Comparison of ENCODE assay signal across 26 cellular contexts in genomic region chr5:180461303-180461702, GRCh38. TPM values are rescaled to one million over a fixed set of nuclear protein-coding genes. Genes with fewer than 3 reads are reported as not detected.
A peak's percentile ranks its signal among the peaks of the same experiment; 100 is the strongest.
DNase-seq lines count a peak whose midpoint lies in the region; ATAC-seq and TF ChIP-seq lines count a peak whose summit lies in the region.
"Had no signal": no experiment of that assay in that cellular context is flagged by ENCODE, and none has a peak within 500 bp of the region (broad histone marks: within the 10 kb centered on the region; RNA-seq: fewer than 3 reads in every experiment).

No MANE protein-coding gene starts in this region.

- H3K9me3 Mint-ChIP-seq in activated T-cell treated with anti-CD3 and anti-CD28 coated beads, Interleukin-2, amount 50 U/mL, for 24 hours = no peaks in the 10 kb centered on the region
- H3K9me3 Mint-ChIP-seq: CD4-positive, alpha-beta memory T cell; CD8-positive, alpha-beta memory T cell had no signal

- H4K8ac ChIP-seq in trophoblast cell (ENCODE audit: low read depth, low read length) = no peak overlapping the region

- H3K4me2 ChIP-seq in trophoblast cell (ENCODE audit: low read length) = no peak overlapping the region
- H3K4me2 ChIP-seq: BLaER1 had no signal

- H4K91ac ChIP-seq in trophoblast cell (ENCODE audit: low read depth, low read length) = no peak overlapping the region

- H3K36me3 ChIP-seq in trophoblast cell (ENCODE audit: control insufficient read depth in 1 of 2, insufficient read depth in 2 of 2, low read length in 2 of 2) = no peaks in the 10 kb centered on the region
- no peaks in the 10 kb centered on the region for H3K36me3 ChIP-seq in upper lobe of right lung
- H3K36me3 ChIP-seq in heart left ventricle = no peaks in the 10 kb centered on the region
- H3K36me3 ChIP-seq: BE2C, BLaER1 had no signal

- peak; percentile 5 for DNase-seq in activated T-cell treated with anti-CD3 and anti-CD28 coated beads, Interleukin-2, amount 50 U/mL, for 24 hours
- DNase-seq in activated T-cell treated with anti-CD3 and anti-CD28 coated beads for 4 hours = no peak
- DNase-seq in mesenteric fat pad (ENCODE audit: low spot score) = peak; percentile 33
- no peak for DNase-seq in trophoblast cell
- peak; percentile 21 for DNase-seq in upper lobe of right lung
- DNase-seq in medulla oblongata (ENCODE audit: extremely low spot score) = no peak
- no peak for DNase-seq in heart left ventricle
- no peak for DNase-seq in posterior vena cava (ENCODE audit: low spot score)
- DNase-seq: 8988T; ACHN; BE2C; C1 segment of cervical spinal cord; CD4-positive, alpha-beta memory T cell; CD4-positive, CD25-positive, alpha-beta regulatory T cell; CD8-positive, alpha-beta memory T cell; COR-L47; DMS 273 treated with DMSO at 0.1 percent for 48 hours; DMS153; DMS53; DMS79; DND-41; EL; GDM1 had no signal

- H3K27me3 ChIP-seq in trophoblast cell (ENCODE audit: insufficient read depth, low read length) (no peaks in the 10 kb centered on the region), upper lobe of right lung (no peaks in the 10 kb centered on the region), heart left ventricle (peaks cover 0 to 11% (median 0%) of the 10 kb centered on the region in 9 donors)
- H3K27me3 ChIP-seq: BE2C, BLaER1 had no signal

- no peak overlapping the region for H3K9ac ChIP-seq in trophoblast cell (ENCODE audit: low read length)
- H3K9ac ChIP-seq: BLaER1 had no signal

- no CpG with 5 or more reads among the region's 9 CpGs for WGBS in trophoblast cell (ENCODE audit: extremely low coverage, insufficient coverage, insufficient read length)
- 76 to 90% (median 79%) methylated on average over 2 to 9 of the region's 9 CpGs for WGBS in heart left ventricle, 4 donors

- H3K27ac ChIP-seq in trophoblast cell (ENCODE audit: low read depth, low read length) (no peak overlapping the region), upper lobe of right lung (no peak overlapping the region), heart left ventricle (no peak overlapping the region)
- H3K27ac ChIP-seq: BLaER1 had no signal

- H3K23ac ChIP-seq in trophoblast cell (ENCODE audit: low read length) = no peak overlapping the region

- H3K9me3 ChIP-seq in trophoblast cell (ENCODE audit: insufficient read depth, low read depth, low read length) = peaks cover 42% of the 10 kb centered on the region
- H3K9me3 ChIP-seq in upper lobe of right lung = no peaks in the 10 kb centered on the region
- peaks cover 0 to 13% (median 0%) of the 10 kb centered on the region in 12 donors for H3K9me3 ChIP-seq in heart left ventricle
- H3K9me3 ChIP-seq: BE2C had no signal

- H3K18ac ChIP-seq in trophoblast cell (ENCODE audit: low read length) = no peak overlapping the region

- H3K79me1 ChIP-seq in trophoblast cell (ENCODE audit: low read length) = no peaks in the 10 kb centered on the region

- H3K79me2 ChIP-seq in trophoblast cell (ENCODE audit: control insufficient read depth, insufficient read depth, low read length, poor library complexity) = no peaks in the 10 kb centered on the region

- H2AK5ac ChIP-seq in trophoblast cell (ENCODE audit: low read length) = no peak overlapping the region

- H3K4me1 ChIP-seq in trophoblast cell (ENCODE audit: control insufficient read depth in 1 of 2, insufficient read depth in 2 of 2, low read length in 2 of 2) (no peaks in the 10 kb centered on the region), upper lobe of right lung (no peaks in the 10 kb centered on the region), heart left ventricle (no peaks in the 10 kb centered on the region)
- H3K4me1 ChIP-seq: BE2C, BLaER1 had no signal

- H3K4ac ChIP-seq in trophoblast cell (ENCODE audit: low read depth, low read length) = no peak overlapping the region

- no peaks in the 10 kb centered on the region for H3K36me3 Mint-ChIP-seq in activated T-cell treated with anti-CD3 and anti-CD28 coated beads, Interleukin-2, amount 50 U/mL, for 24 hours (ENCODE audit: low read depth)
- H3K36me3 Mint-ChIP-seq: CD14-positive monocyte; CD4-positive, alpha-beta memory T cell; CD4-positive, CD25-positive, alpha-beta regulatory T cell had no signal

- intact Hi-C loops in upper lobe of right lung (cut with DNase I) (no loop called here), heart left ventricle (cut with DNase I) (no loop called here), posterior vena cava (cut with DNase I) (no loop called here)

- no peak overlapping the region for H2BK5ac ChIP-seq in trophoblast cell (ENCODE audit: low read depth, low read length, poor library complexity)

- TF ChIP-seq CTCF in upper lobe of right lung (IDR thresholded peaks at IDR 0.05) = no peak
- no peak for TF ChIP-seq CTCF in heart left ventricle (IDR thresholded peaks at IDR 0.05)

- H2BK12ac ChIP-seq in trophoblast cell (ENCODE audit: low read length) = no peak overlapping the region

- H4K12ac ChIP-seq in trophoblast cell (ENCODE audit: low read depth, low read length) = no peak overlapping the region

- TF ChIP-seq POLR2A in heart left ventricle (IDR thresholded peaks at IDR 0.05) = no peak

- H3K4me3 Mint-ChIP-seq in activated T-cell treated with anti-CD3 and anti-CD28 coated beads, Interleukin-2, amount 50 U/mL, for 24 hours = no peak overlapping the region
- H3K4me3 Mint-ChIP-seq: CD14-positive monocyte; CD4-positive, alpha-beta memory T cell; CD4-positive, CD25-positive, alpha-beta regulatory T cell; CD8-positive, alpha-beta memory T cell had no signal

- H3K14ac ChIP-seq in trophoblast cell (ENCODE audit: low read length) = no peak overlapping the region

- ATAC-seq in upper lobe of right lung (no peak), heart left ventricle (no peak)
- ATAC-seq: GM12878 had no signal

- no peak overlapping the region for H3K27ac Mint-ChIP-seq in activated T-cell treated with anti-CD3 and anti-CD28 coated beads, Interleukin-2, amount 50 U/mL, for 24 hours
- H3K27ac Mint-ChIP-seq: CD4-positive, alpha-beta memory T cell; CD4-positive, CD25-positive, alpha-beta regulatory T cell had no signal

- H3K4me3 ChIP-seq in trophoblast cell (ENCODE audit: low read depth, low read length) = peak overlapping the region; percentile 5
- no peak overlapping the region for H3K4me3 ChIP-seq in upper lobe of right lung
- no peak overlapping the region for H3K4me3 ChIP-seq in heart left ventricle
- H3K4me3 ChIP-seq: BLaER1, GM12878 had no signal

- H3K4me1 Mint-ChIP-seq in activated T-cell treated with anti-CD3 and anti-CD28 coated beads, Interleukin-2, amount 50 U/mL, for 24 hours (ENCODE audit: low read depth) = peaks cover under 1% of the 10 kb centered on the region
- H3K4me1 Mint-ChIP-seq: CD14-positive monocyte; CD4-positive, alpha-beta memory T cell; CD4-positive, CD25-positive, alpha-beta regulatory T cell had no signal

- no peak overlapping the region for H2AFZ ChIP-seq in trophoblast cell (ENCODE audit: insufficient read depth, low read length, poor library complexity)

- no peaks in the 10 kb centered on the region for H3K27me3 Mint-ChIP-seq in activated T-cell treated with anti-CD3 and anti-CD28 coated beads, Interleukin-2, amount 50 U/mL, for 24 hours
- H3K27me3 Mint-ChIP-seq: CD4-positive, CD25-positive, alpha-beta regulatory T cell had no signal

- no peak overlapping the region for H2BK120ac ChIP-seq in trophoblast cell (ENCODE audit: insufficient read depth, low read length, poor library complexity)

RNA-seq across cellular contexts. Expression of gene CNOT6, which starts 32.9 kb away (rescaled TPM):
- 14.8 TPM for total RNA-seq in mesenteric fat pad
- polyA plus RNA-seq in trophoblast cell (2013) = 33.2 and 34.0 TPM in 2 replicates
- 21.7 TPM for total RNA-seq in upper lobe of right lung
- 10 to 100 TPM in 7 of 9 donors, 1 to 10 TPM in 2; 8.1 to 18.8 (median 13.0) TPM for total RNA-seq in heart left ventricle
- 10 to 100 TPM in 1 of 2 donors, 1 to 10 TPM in 1; 3.1 to 12.3 TPM for polyA plus RNA-seq in heart left ventricle
- total RNA-seq in posterior vena cava = 10 to 100 TPM; 19.9 to 22.6 TPM

Comparison
In these comparisons a context has a peak if more than half of its experiments do, and no peak if none do; other contexts are left out.
1. DNase-seq: peak in activated T-cell treated with anti-CD3 and anti-CD28 coated beads, Interleukin-2, amount 50 U/mL, for 24 hours (single experiment), mesenteric fat pad (single experiment) and upper lobe of right lung (single experiment); none in activated T-cell treated with anti-CD3 and anti-CD28 coated beads for 4 hours (single experiment), trophoblast cell (0 of 2), medulla oblongata (single experiment), heart left ventricle (0 of 5) and posterior vena cava (single experiment).